ENCODE assay signal across 8 cellular contexts in the genomic region with DNA sequence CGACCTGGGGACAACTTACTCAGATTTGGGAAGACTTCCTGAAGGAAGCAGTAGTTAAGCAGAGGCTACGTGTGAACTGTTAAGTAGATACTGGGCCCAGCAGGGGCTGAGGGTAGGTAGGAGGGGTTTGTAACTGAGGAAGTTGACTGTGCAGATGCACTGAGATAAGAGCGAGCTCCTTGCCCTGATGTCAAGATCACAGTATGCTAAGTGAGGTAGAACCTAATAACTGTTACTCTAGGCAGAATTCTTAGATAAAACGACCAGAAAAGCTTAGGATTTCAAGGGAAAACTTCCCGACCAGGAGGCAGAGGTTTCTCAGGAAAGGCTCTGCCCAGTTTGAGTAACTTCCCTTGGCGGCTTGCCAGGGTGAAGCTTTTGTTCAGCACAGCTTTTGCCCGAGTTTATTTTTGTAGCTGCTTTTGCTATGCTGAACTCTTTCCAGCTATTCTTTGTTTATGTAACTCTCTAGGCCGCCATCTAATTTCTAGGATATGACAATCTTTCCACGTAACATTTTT.
DNase-seq lines count a peak whose midpoint lies in the region; ATAC-seq and TF ChIP-seq lines count a peak whose summit lies in the region.

No MANE protein-coding gene starts in this region.

- TF ChIP-seq EP300 in sigmoid colon (IDR thresholded peaks at IDR 0.05) = no peak

- H3K27me3 ChIP-seq in sigmoid colon = no peaks in the 10 kb centered on the region

- H3K9me3 ChIP-seq in sigmoid colon = no peaks in the 10 kb centered on the region

- TF ChIP-seq CTCF in sigmoid colon (IDR thresholded peaks at IDR 0.05) = no peak

- no peak overlapping the region for H3K4me3 ChIP-seq in sigmoid colon

- H3K27ac ChIP-seq in sigmoid colon = peak overlapping the region; percentile 27 to 57 (median 34)

- 13 to 18% methylated on average over 9 of the region's 9 CpGs for WGBS in sigmoid colon, 2 donors

- peaks cover 0 to 38% (median 15%) of the 10 kb centered on the region in 4 donors for H3K4me1 ChIP-seq in sigmoid colon

- intact Hi-C loops in sigmoid colon (cut with DNase I) = no loop called here

- no peaks in the 10 kb centered on the region for H3K36me3 ChIP-seq in sigmoid colon

- ATAC-seq in HG03280 (IDR thresholded peaks at IDR 0.05; ENCODE audit: unreplicated experiment) = no peak

- DNase-seq in activated gamma-delta T cell treated with Interleukin-2 at 50 U/mL for 16 hours = peak; percentile 5
- no peak for DNase-seq in activated gamma-delta T cell (lab: John Stamatoyannopoulos, UW)
- peak; percentile 73 for DNase-seq in NCI-H345 treated with DMSO at 0.1 percent for 48 hours (lab: John Stamatoyannopoulos, UW; ENCODE audit: unreplicated experiment)
- DNase-seq in astrocyte of the hippocampus (ENCODE audit: low read depth, low spot score) = peak; percentile 93
- peak in 45 of 51 donors; percentile 0 to 78 (median 38) for DNase-seq in hypothalamus (lab: John Stamatoyannopoulos, UW)
- peak; percentile 88 for DNase-seq in sigmoid colon
- no peak for DNase-seq in NCI-H2029 (lab: John Stamatoyannopoulos, UW)

- TF ChIP-seq POLR2A in sigmoid colon (IDR thresholded peaks at IDR 0.05) = no peak

Comparison
In these comparisons a context has a peak if more than half of its experiments do, and no peak if none do; other contexts are left out.
1. DNase-seq: peak in activated gamma-delta T cell treated with Interleukin-2 at 50 U/mL for 16 hours (single experiment), NCI-H345 treated with DMSO at 0.1 percent for 48 hours (single experiment), astrocyte of the hippocampus (single experiment), hypothalamus (45 of 51) and sigmoid colon (single experiment); none in activated gamma-delta T cell (single experiment) and NCI-H2029 (single experiment).